In the genomic region with DNA sequence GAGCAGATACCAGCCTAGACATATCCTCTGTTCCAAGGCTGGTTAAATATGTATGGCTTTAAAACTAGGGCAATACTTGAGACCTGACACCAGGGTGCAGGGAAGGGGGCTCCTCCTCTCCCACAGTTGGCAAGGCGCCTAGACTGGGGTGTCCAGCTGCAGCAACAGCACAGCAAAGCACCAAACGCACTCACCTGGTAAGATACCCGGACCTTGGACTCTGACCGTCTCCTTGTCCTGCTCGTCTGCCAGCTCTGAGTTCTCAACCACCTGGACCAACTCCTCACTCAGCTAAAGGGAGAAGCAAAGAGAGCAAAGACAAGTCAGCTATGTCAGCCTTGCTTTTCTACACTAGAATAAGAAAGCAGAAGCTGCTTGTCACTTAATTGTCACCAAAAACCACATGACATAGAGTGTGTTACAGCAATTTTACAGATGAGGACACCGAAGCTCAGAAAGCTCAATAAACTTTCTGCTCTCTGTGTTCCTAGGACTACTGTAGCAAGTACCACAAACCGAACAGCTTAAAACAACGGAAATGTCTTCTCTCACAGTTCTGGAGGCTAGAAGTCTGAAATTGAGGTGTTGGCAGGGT, we compare ENCODE assay signal across 19 cellular contexts.
"Had no signal": no experiment of that assay in that cellular context is flagged by ENCODE, and none has a peak within 500 bp of the region (broad histone marks: within the 10 kb centered on the region; RNA-seq: fewer than 3 reads in every experiment).

No MANE protein-coding gene starts in this region.

- DNase-seq: activated CD4-positive, alpha-beta T cell treated with anti-CD3 and anti-CD28 coated beads, Interleukin-2, amount 50 U/mL, for 4 hours; activated naive CD4-positive, alpha-beta T cell treated with anti-CD3 and anti-CD28 coated beads for 36 hours; activated naive CD8-positive, alpha-beta T cell treated with anti-CD3 and anti-CD28 coated beads, Interleukin-2, amount 50 U/mL, for 24 hours; aorta; cerebellar nuclear complex; effector memory CD8-positive, alpha-beta T cell; head of caudate nucleus; left cardiac atrium; nephron progenitor cell; right cardiac atrium; stimulated activated CD4-positive, alpha-beta T cell treated with anti-CD3 and anti-CD28 coated beads, Interleukin-4, amount 100 ng/mL, for 24 hours; stimulated activated naive CD8-positive, alpha-beta T cell treated with anti-CD3 and anti-CD28 coated beads, Interleukin-15, Interleukin-2, amounts not matched to agents 100 U/mL and 50 U/mL, for 24 hours; transverse colon had no signal

- H3K36me3 ChIP-seq: prostate gland, transverse colon had no signal

- H3K27me3 Mint-ChIP-seq: activated naive CD8-positive, alpha-beta T cell treated with anti-CD3 and anti-CD28 coated beads, Interleukin-2, amount 50 U/mL, for 24 hours; activated T-helper 17 cell treated with anti-CD3 and anti-CD28 coated beads, Interleukin-2, amount 50 U/mL, for 72 hours; effector memory CD8-positive, alpha-beta T cell had no signal

- H3K27ac Mint-ChIP-seq: activated naive CD4-positive, alpha-beta T cell treated with anti-CD3 and anti-CD28 coated beads for 36 hours; activated naive CD8-positive, alpha-beta T cell treated with anti-CD3 and anti-CD28 coated beads, Interleukin-2, amount 50 U/mL, for 24 hours; mesothelial cell of epicardium; nephron progenitor cell had no signal

- FAIRE-seq: frontal cortex had no signal

- H3K9me3 Mint-ChIP-seq: activated naive CD4-positive, alpha-beta T cell treated with anti-CD3 and anti-CD28 coated beads for 36 hours; activated naive CD8-positive, alpha-beta T cell treated with anti-CD3 and anti-CD28 coated beads, Interleukin-2, amount 50 U/mL, for 24 hours; activated T-helper 17 cell treated with anti-CD3 and anti-CD28 coated beads, Interleukin-2, amount 50 U/mL, for 72 hours; effector memory CD8-positive, alpha-beta T cell; mesothelial cell of epicardium had no signal

- H3K4me3 Mint-ChIP-seq: activated naive CD4-positive, alpha-beta T cell treated with anti-CD3 and anti-CD28 coated beads for 36 hours; activated naive CD8-positive, alpha-beta T cell treated with anti-CD3 and anti-CD28 coated beads, Interleukin-2, amount 50 U/mL, for 24 hours; activated T-helper 17 cell treated with anti-CD3 and anti-CD28 coated beads, Interleukin-2, amount 50 U/mL, for 72 hours; effector memory CD8-positive, alpha-beta T cell; mesothelial cell of epicardium; nephron progenitor cell had no signal

- H3K27ac ChIP-seq: prostate gland, skin epidermis, transverse colon had no signal

- H3K4me3 ChIP-seq: lung, prostate gland, skin epidermis, transverse colon had no signal

- H3K27me3 ChIP-seq: transverse colon had no signal

- H3K4me1 ChIP-seq: prostate gland had no signal

- H3K9me3 ChIP-seq: prostate gland, transverse colon had no signal
